In genomic region chr3:58463181-58463941, GRCh38 we compare ENCODE assay signal across 1 cellular context.
A peak's percentile ranks its signal among the peaks of the same experiment; 100 is the strongest.
TF ChIP-seq lines count a peak whose summit lies in the region.

No MANE protein-coding gene starts in this region.

TF ChIP-seq in K562, 482 proteins besides CTCF, POLR2A, EP300 and RAD21 (continued from another document):
- TF ChIP-seq RB1 (IDR thresholded peaks at IDR 0.05; ENCODE audit: low read depth) (0 out of 2 replicates have a peak, but pooled peaks have one; percentile 10), SMC3 (conservative IDR thresholded peaks at IDR 0.05; ENCODE audit: insufficient read depth, low read depth, low read length) (0 out of 2 replicates have a peak, but pooled peaks have one; percentile 29), YY1 (IDR thresholded peaks at IDR 0.05; ENCODE audit: borderline replicate concordance in 1 of 3, control insufficient read depth in 1 of 3, extremely low read depth in 1 of 3, insufficient read depth in 3 of 3, insufficient read length in 1 of 3, insufficient replicate concordance in 2 of 3, low read depth in 1 of 3, low read length in 2 of 3) (peak in 1 of 3 experiments; percentile 15), KLF16 (IDR thresholded peaks at IDR 0.05) (peak; percentile 12; the same call in 1 of the 2 replicates), KLF1 (tag; IDR thresholded peaks at IDR 0.05) (no peak), MYC (IDR thresholded peaks at IDR 0.05; ENCODE audit: low read depth, low read length) (0 out of 2 replicates have a peak, but pooled peaks have one; percentile 33), MYC (CRISPR knock-in tag; IDR thresholded peaks at IDR 0.05; ENCODE audit: borderline replicate concordance, low read depth) (no peak), E2F6 (IDR thresholded peaks at IDR 0.05; ENCODE audit: borderline replicate concordance in 1 of 2, extremely low read depth in 1 of 2, insufficient read depth in 1 of 2, insufficient read length in 1 of 2, low read depth in 1 of 2, low read length in 1 of 2, poor library complexity in 1 of 2, severe bottlenecking in 1 of 2) (peak in 1 of 2 experiments; percentile 49)
- TF ChIP-seq, protein P1, sequence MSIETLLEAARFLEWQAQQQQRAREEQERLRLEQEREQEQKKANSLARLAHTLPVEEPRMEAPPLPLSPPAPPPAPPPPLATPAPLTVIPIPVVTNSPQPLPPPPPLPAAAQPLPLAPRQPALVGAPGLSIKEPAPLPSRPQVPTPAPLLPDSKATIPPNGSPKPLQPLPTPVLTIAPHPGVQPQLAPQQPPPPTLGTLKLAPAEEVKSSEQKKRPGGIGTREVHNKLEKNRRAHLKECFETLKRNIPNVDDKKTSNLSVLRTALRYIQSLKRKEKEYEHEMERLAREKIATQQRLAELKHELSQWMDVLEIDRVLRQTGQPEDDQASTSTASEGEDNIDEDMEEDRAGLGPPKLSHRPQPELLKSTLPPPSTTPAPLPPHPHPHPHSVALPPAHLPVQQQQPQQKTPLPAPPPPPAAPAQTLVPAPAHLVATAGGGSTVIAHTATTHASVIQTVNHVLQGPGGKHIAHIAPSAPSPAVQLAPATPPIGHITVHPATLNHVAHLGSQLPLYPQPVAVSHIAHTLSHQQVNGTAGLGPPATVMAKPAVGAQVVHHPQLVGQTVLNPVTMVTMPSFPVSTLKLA (conservative IDR thresholded peaks at IDR 0.05) = 0 out of 4 replicates have a peak, but pooled peaks of 1 of the 2 experiments have one; percentile 22
- TF ChIP-seq, protein P2, sequence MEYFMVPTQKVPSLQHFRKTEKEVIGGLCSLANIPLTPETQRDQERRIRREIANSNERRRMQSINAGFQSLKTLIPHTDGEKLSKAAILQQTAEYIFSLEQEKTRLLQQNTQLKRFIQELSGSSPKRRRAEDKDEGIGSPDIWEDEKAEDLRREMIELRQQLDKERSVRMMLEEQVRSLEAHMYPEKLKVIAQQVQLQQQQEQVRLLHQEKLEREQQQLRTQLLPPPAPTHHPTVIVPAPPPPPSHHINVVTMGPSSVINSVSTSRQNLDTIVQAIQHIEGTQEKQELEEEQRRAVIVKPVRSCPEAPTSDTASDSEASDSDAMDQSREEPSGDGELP (CRISPR knock-in tag; IDR thresholded peaks at IDR 0.05; ENCODE audit: borderline replicate concordance) = peak; percentile 46; the same call in 1 of the 2 replicates
- TF ChIP-seq, protein P3, sequence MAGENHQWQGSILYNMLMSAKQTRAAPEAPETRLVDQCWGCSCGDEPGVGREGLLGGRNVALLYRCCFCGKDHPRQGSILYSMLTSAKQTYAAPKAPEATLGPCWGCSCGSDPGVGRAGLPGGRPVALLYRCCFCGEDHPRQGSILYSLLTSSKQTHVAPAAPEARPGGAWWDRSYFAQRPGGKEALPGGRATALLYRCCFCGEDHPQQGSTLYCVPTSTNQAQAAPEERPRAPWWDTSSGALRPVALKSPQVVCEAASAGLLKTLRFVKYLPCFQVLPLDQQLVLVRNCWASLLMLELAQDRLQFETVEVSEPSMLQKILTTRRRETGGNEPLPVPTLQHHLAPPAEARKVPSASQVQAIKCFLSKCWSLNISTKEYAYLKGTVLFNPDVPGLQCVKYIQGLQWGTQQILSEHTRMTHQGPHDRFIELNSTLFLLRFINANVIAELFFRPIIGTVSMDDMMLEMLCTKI (IDR thresholded peaks at IDR 0.05; ENCODE audit: partially characterized antibody) = no peak
